ENCODE assay signal across 9 cellular contexts in genomic region chr5:56481998-56482698, GRCh38.
DNase-seq lines count a peak whose midpoint lies in the region; ATAC-seq and TF ChIP-seq lines count a peak whose summit lies in the region.
"Had no signal": no experiment of that assay in that cellular context is flagged by ENCODE, and none has a peak within 500 bp of the region (broad histone marks: within the 10 kb centered on the region; RNA-seq: fewer than 3 reads in every experiment).

No MANE protein-coding gene starts in this region.

- H3K4me1 Mint-ChIP-seq in activated naive CD4-positive, alpha-beta T cell treated with anti-CD3 and anti-CD28 coated beads for 36 hours (ENCODE audit: low read depth), result peaks cover 30% of the 10 kb centered on the region
- H3K4me1 Mint-ChIP-seq in type B pancreatic cell (ENCODE audit: unreplicated experiment), result peaks cover 28% of the 10 kb centered on the region

- peak overlapping the region; percentile 31 for H3K27ac ChIP-seq in angular gyrus (ENCODE audit: low read depth, low read length)

- CTCF ChIA-PET in activated naive CD4-positive, alpha-beta T cell treated with anti-CD3 and anti-CD28 coated beads for 36 hours (lab: Charles Lee), result interaction anchor here (1.2 kb wide), 1 partner anchor 9 kb away, joined by 4 read pairs; no protein-coding TSS in a partner anchor

- no peak for DNase-seq in activated naive CD4-positive, alpha-beta T cell treated with anti-CD3 and anti-CD28 coated beads for 36 hours
- no peak for DNase-seq in activated naive CD4-positive, alpha-beta T cell treated with Interleukin-2 at 50 U/mL for 16 hours
- DNase-seq in medulla oblongata (ENCODE audit: extremely low spot score) (peak; percentile 64), type B pancreatic cell (ENCODE audit: extremely low spot score, unreplicated experiment) (no peak), NCI-H2196 (lab: John Stamatoyannopoulos, UW; ENCODE audit: unreplicated experiment) (no peak), COLO668 (lab: John Stamatoyannopoulos, UW; ENCODE audit: unreplicated experiment) (no peak)
- DNase-seq: DMS 273 treated with DMSO at 0.1 percent for 48 hours had no signal

- peak overlapping the region; percentile 73 for H3K4me3 Mint-ChIP-seq in activated naive CD4-positive, alpha-beta T cell treated with anti-CD3 and anti-CD28 coated beads for 36 hours
- H3K4me3 Mint-ChIP-seq in type B pancreatic cell, result peak overlapping the region; percentile 86

- no peak for ATAC-seq in GM18520 (IDR thresholded peaks at IDR 0.05; ENCODE audit: unreplicated experiment)

- no peak overlapping the region for H3K27ac Mint-ChIP-seq in activated naive CD4-positive, alpha-beta T cell treated with anti-CD3 and anti-CD28 coated beads for 36 hours
- H3K27ac Mint-ChIP-seq in type B pancreatic cell, result peak overlapping the region; percentile 82

- no peaks in the 10 kb centered on the region for H3K36me3 Mint-ChIP-seq in activated naive CD4-positive, alpha-beta T cell treated with anti-CD3 and anti-CD28 coated beads for 36 hours (ENCODE audit: low read depth)
- peaks cover 4% of the 10 kb centered on the region for H3K36me3 Mint-ChIP-seq in type B pancreatic cell

- H3K9me3 Mint-ChIP-seq in activated naive CD4-positive, alpha-beta T cell treated with anti-CD3 and anti-CD28 coated beads for 36 hours, result peaks cover 8% of the 10 kb centered on the region
- peaks cover 5% of the 10 kb centered on the region for H3K9me3 Mint-ChIP-seq in type B pancreatic cell

- no peaks in the 10 kb centered on the region for H3K27me3 Mint-ChIP-seq in activated naive CD4-positive, alpha-beta T cell treated with anti-CD3 and anti-CD28 coated beads for 36 hours (ENCODE audit: low read depth)
- H3K27me3 Mint-ChIP-seq in type B pancreatic cell, result no peaks in the 10 kb centered on the region

- TF ChIP-seq CTCF in type B pancreatic cell (conservative IDR thresholded peaks at IDR 0.05), result peak; percentile 9

- intact Hi-C loops in activated naive CD4-positive, alpha-beta T cell treated with anti-CD3 and anti-CD28 coated beads for 36 hours (cut with micrococcal nuclease), result loop anchor here (2.0 to 5.0 kb wide), 4 partner anchors 105 to 355 kb away; no protein-coding TSS in a partner anchor
